22 cellular contexts compared by ENCODE assay signal in the genomic region with DNA sequence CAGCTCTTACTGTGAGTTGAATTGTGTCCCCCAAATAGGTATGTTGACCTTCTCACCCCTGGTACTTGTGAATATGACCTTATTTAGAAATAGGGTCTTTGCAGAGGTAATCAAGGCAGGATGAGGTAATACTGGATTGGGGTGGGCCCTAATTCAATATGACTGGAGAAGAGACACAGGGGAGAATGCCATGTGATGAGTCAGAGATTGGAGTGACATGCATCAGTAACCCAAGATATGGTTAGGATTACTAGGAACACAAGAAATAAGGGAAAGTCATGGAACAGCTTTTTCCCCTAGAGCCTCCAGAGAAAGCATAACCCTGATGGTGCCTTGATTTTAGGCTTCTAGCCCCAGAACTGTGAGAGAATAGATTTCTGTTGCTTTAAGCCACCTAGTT. TPM values are rescaled to one million over a fixed set of nuclear protein-coding genes. Genes with fewer than 3 reads are reported as not detected.
A peak's percentile ranks its signal among the peaks of the same experiment; 100 is the strongest.
DNase-seq lines count a peak whose midpoint lies in the region; ATAC-seq, FAIRE-seq and TF ChIP-seq lines count a peak whose summit lies in the region.
"Had no signal": no experiment of that assay in that cellular context is flagged by ENCODE, and none has a peak within 500 bp of the region (broad histone marks: within the 10 kb centered on the region; RNA-seq: fewer than 3 reads in every experiment).

No MANE protein-coding gene starts in this region.

- no peak overlapping the region for H3K27ac ChIP-seq in right atrium auricular region
- H3K27ac ChIP-seq: C4-2B, GM23248, KMS-11 had no signal

- in situ Hi-C loops in Caki2 (cut with HindIII; ENCODE audit: low pct_unique_long_range_greater_than_20kb, low sequenced_read_pairs): no loop called here

- H3K4me3 ChIP-seq in right atrium auricular region: no peak overlapping the region
- H3K4me3 ChIP-seq: GM12878, GM23248 had no signal

- H3K9me3 ChIP-seq in right atrium auricular region: no peaks in the 10 kb centered on the region
- H3K9me3 ChIP-seq: Caco-2 had no signal

- no peak for ATAC-seq in left lobe of liver
- ATAC-seq in HG03520 (IDR thresholded peaks at IDR 0.05; ENCODE audit: unreplicated experiment): no peak
- ATAC-seq: GM12878, HepG2 had no signal

- peak; percentile 75 for FAIRE-seq in RCC 7860 (lab: Jason Lieb, UNC)
- FAIRE-seq: A204.1, GM12878, GM19239, H54, HepG2 had no signal

- no peaks in the 10 kb centered on the region for H3K27me3 ChIP-seq in right atrium auricular region

- no peaks in the 10 kb centered on the region for H3K4me1 ChIP-seq in right atrium auricular region
- H3K4me1 ChIP-seq: Caco-2 had no signal

- no peak for TF ChIP-seq CTCF in right atrium auricular region (IDR thresholded peaks at IDR 0.05)

- H3K36me3 ChIP-seq in right atrium auricular region: no peaks in the 10 kb centered on the region

- DNase-seq in Caki2 (ENCODE audit: low read depth) (peak; percentile 26), RCC 7860 (ENCODE audit: low spot score) (peak; percentile 53), kidney glomerular epithelial cell (lab: John Stamatoyannopoulos, UW) (peak; percentile 34), left lobe of liver (ENCODE audit: low spot score) (no peak), right atrium auricular region (ENCODE audit: low spot score) (no peak)
- DNase-seq: AML-193; Caco-2; CD4-positive, alpha-beta T cell; DMS153; DND-41; EL; GM23248; HCEC 1CT; HFFc6 had no signal

RNA-seq across cellular contexts. Expression of gene ATP5MC3, which starts 37.0 kb away (rescaled TPM):
- 265 and 271 TPM in 2 replicates for total RNA-seq in Caki2 (2014; rRNA removed; shearing (Covaris generic); ENCODE audit: low replicate concordance)
- 192 TPM for total RNA-seq in left lobe of liver
- total RNA-seq in right atrium auricular region: 100 to 1,000 TPM; 492 to 746 TPM

RNA-seq across cellular contexts. Expression of gene ATF2, which starts 50.5 kb away (rescaled TPM):
- 18.0 and 21.5 TPM in 2 replicates for total RNA-seq in Caki2 (2014; rRNA removed; shearing (Covaris generic); ENCODE audit: low replicate concordance)
- total RNA-seq in left lobe of liver (22.5 TPM), right atrium auricular region (10 to 100 TPM; 22.3 to 28.1 TPM)

Comparison
In these comparisons a context has a peak if more than half of its experiments do, and no peak if none do; other contexts are left out.
1. DNase-seq: peak in Caki2 (single experiment), RCC 7860 (single experiment) and kidney glomerular epithelial cell (single experiment); none in left lobe of liver (single experiment) and right atrium auricular region (single experiment).